In the genomic region with DNA sequence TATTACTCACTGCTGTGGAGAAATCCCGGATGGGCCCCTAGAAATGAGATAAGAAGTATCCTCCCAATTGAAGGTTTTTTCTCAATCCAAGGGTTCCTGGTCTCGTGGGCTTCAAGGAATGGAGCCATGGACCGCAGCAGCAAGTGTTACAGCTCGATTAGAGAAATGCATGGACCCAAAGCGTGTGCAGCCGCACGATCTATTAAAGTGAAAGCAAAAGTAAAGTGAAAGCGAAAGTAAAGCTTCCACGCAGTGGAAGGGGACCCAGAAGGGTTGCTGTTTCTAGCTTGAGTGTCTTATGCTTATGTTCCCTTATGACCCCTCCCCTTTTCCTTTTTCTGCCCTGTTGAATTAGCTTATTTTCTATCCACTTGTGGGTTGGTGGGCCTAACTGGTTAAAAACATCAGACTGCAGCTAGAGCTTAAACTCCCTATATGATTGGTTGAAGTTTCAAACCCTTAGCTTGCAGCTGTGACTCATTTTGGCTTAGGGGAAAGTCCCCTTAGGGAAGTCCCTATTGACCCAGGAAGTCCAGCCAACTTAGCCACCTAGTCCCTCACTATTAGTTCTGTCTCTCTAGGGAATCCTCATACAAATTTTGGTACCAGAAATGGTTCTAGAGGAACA, we compare ENCODE assay signal across 8 cellular contexts.
A peak's percentile ranks its signal among the peaks of the same experiment; 100 is the strongest.
DNase-seq lines count a peak whose midpoint lies in the region; ATAC-seq, FAIRE-seq and TF ChIP-seq lines count a peak whose summit lies in the region.

No MANE protein-coding gene starts in this region.

- peak; percentile 78 for DNase-seq in GM12864 (ENCODE audit: low read depth)
- DNase-seq in SHP77 treated with DMSO at 0.1 percent for 48 hours (lab: John Stamatoyannopoulos, UW) = peak; percentile 76
- DNase-seq in activated naive CD8-positive, alpha-beta T cell treated with anti-CD3 and anti-CD28 coated beads, Interleukin-2, amount 10 ng/mL, durations not matched to agents 7 days and 5 days = peak; percentile 42
- peak; percentile 32 to 60 for DNase-seq in lung microvascular endothelial cell (ENCODE audit: low read depth in 2 of 2)
- peak; percentile 37 for DNase-seq in transverse colon
- DNase-seq in D721Med (ENCODE audit: insufficient read length, low spot score) = no peak

- H3K9me3 Mint-ChIP-seq in activated naive CD8-positive, alpha-beta T cell treated with anti-CD3 and anti-CD28 coated beads, Interleukin-2, amount 10 ng/mL, durations not matched to agents 7 days and 5 days = no peaks in the 10 kb centered on the region

- H2AFZ ChIP-seq in KMS-11 (ENCODE audit: low read depth) = peak overlapping the region; percentile 55; the same call in 1 of the 2 replicates

- no peak for TF ChIP-seq POLR2A in transverse colon (IDR thresholded peaks at IDR 0.05)

- H3K36me3 ChIP-seq in KMS-11 (ENCODE audit: insufficient read depth) = no peaks in the 10 kb centered on the region
- no peaks in the 10 kb centered on the region for H3K36me3 ChIP-seq in transverse colon

- H3K4me2 ChIP-seq in KMS-11 = peak overlapping the region; percentile 89

- no peak for TF ChIP-seq EP300 in transverse colon (IDR thresholded peaks at IDR 0.05; ENCODE audit: low read depth)

- peak overlapping the region; percentile 94 for H3K4me3 Mint-ChIP-seq in activated naive CD8-positive, alpha-beta T cell treated with anti-CD3 and anti-CD28 coated beads, Interleukin-2, amount 10 ng/mL, durations not matched to agents 7 days and 5 days

- no peaks in the 10 kb centered on the region for H3K9me3 ChIP-seq in transverse colon

- H3K4me3 ChIP-seq in GM12864 (ENCODE audit: low read depth, low read length) (peak overlapping the region; percentile 91), KMS-11 (IDR thresholded peaks at IDR 0.05; ENCODE audit: insufficient read depth, low read depth, low read length) (no peak overlapping the region), transverse colon (peak overlapping the region; percentile 36 to 60 (median 44))

- peaks cover 23% of the 10 kb centered on the region for H3K4me1 Mint-ChIP-seq in activated naive CD8-positive, alpha-beta T cell treated with anti-CD3 and anti-CD28 coated beads, Interleukin-2, amount 10 ng/mL, durations not matched to agents 7 days and 5 days

- TF ChIP-seq CTCF in GM12864 (IDR thresholded peaks at IDR 0.05; ENCODE audit: low read depth, low read length, missing control alignments) (no peak), KMS-11 (conservative IDR thresholded peaks at IDR 0.05; ENCODE audit: low read depth, low read length) (no peak), transverse colon (IDR thresholded peaks at IDR 0.05) (no peak), D721Med (IDR thresholded peaks at IDR 0.05; ENCODE audit: insufficient read depth, missing control alignments) (no peak)

- H3K27ac ChIP-seq in KMS-11 = peak overlapping the region; percentile 97
- H3K27ac ChIP-seq in transverse colon = peak overlapping the region; percentile 74 to 86 (median 80)

- peaks cover 14% of the 10 kb centered on the region for H3K36me3 Mint-ChIP-seq in activated naive CD8-positive, alpha-beta T cell treated with anti-CD3 and anti-CD28 coated beads, Interleukin-2, amount 10 ng/mL, durations not matched to agents 7 days and 5 days

- peaks cover 44% of the 10 kb centered on the region for H3K4me1 ChIP-seq in KMS-11 (ENCODE audit: low read depth, poor library complexity, severe bottlenecking)
- H3K4me1 ChIP-seq in transverse colon = peaks cover 0 to 11% (median 0%) of the 10 kb centered on the region in 4 donors

- WGBS in transverse colon (ENCODE audit: low coverage in 1 of 2), 2 donors = 26 to 43% methylated on average over 9 of the region's 9 CpGs

- H4K20me1 ChIP-seq in KMS-11 (ENCODE audit: insufficient read depth) = no peaks in the 10 kb centered on the region

- FAIRE-seq in D721Med (lab: Jason Lieb, UNC) = no peak

- H3K79me2 ChIP-seq in KMS-11 (ENCODE audit: insufficient read depth, low read depth) = peaks cover 42% of the 10 kb centered on the region

- no peaks in the 10 kb centered on the region for H3K27me3 ChIP-seq in KMS-11 (ENCODE audit: insufficient read depth, low read depth)
- H3K27me3 ChIP-seq in transverse colon = no peaks in the 10 kb centered on the region

- peak; percentile 74 for ATAC-seq in GM21723 (IDR thresholded peaks at IDR 0.05; ENCODE audit: unreplicated experiment)
- peak; percentile 79 for ATAC-seq in activated naive CD8-positive, alpha-beta T cell treated with anti-CD3 and anti-CD28 coated beads, Interleukin-2, amount 10 ng/mL, durations not matched to agents 7 days and 5 days (ENCODE audit: low read depth)

- no peaks in the 10 kb centered on the region for H3K27me3 Mint-ChIP-seq in activated naive CD8-positive, alpha-beta T cell treated with anti-CD3 and anti-CD28 coated beads, Interleukin-2, amount 10 ng/mL, durations not matched to agents 7 days and 5 days

- H3K9ac ChIP-seq in KMS-11 = peak overlapping the region; percentile 95

- POLR2A ChIA-PET in activated naive CD8-positive, alpha-beta T cell treated with anti-CD3 and anti-CD28 coated beads, Interleukin-2, amount 10 ng/mL, durations not matched to agents 7 days and 5 days (lab: Charles Lee) = interaction anchor here (1.6 kb wide), 1 partner anchor 47 kb away, joined by 4 read pairs; no protein-coding TSS in a partner anchor

- intact Hi-C loops in transverse colon (cut with DNase I; ENCODE audit: low total_unique reads) = no loop called here

- in situ Hi-C loops in transverse colon (cut with MboI; ENCODE audit: low pct_ligation_motif_present in 1 of 4, low pct_unique_long_range_greater_than_20kb in 1 of 4, low sequenced_read_pairs in 3 of 4) = no loop called here

- H3K27ac Mint-ChIP-seq in activated naive CD8-positive, alpha-beta T cell treated with anti-CD3 and anti-CD28 coated beads, Interleukin-2, amount 10 ng/mL, durations not matched to agents 7 days and 5 days = peak overlapping the region; percentile 94
